In the genomic region with DNA sequence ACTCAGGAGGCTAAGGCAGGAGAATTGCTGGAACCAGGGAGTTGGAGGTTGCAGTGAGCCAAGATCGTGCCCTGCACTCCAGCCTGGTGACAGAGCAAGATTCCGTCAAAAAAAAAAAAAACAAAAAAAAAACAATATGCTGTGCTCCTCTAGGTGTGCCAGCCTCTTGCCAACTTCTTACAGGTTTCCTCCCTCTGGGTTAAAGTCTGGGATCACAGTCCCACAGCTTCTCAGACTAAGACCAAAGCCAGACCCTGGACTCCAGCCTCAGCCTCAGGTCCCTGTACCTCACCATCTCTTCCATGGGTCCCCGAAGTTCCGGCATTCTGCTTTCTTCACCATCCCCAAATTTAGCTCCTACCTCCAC, we compare ENCODE assay signal across 21 cellular contexts.
DNase-seq lines count a peak whose midpoint lies in the region; ATAC-seq, FAIRE-seq and TF ChIP-seq lines count a peak whose summit lies in the region.
"Had no signal": no experiment of that assay in that cellular context is flagged by ENCODE, and none has a peak within 500 bp of the region (broad histone marks: within the 10 kb centered on the region; RNA-seq: fewer than 3 reads in every experiment).

No MANE protein-coding gene starts in this region.

- DNase-seq in A549 (ENCODE audit: low read depth in 1 of 2, low spot score in 1 of 2) (no peak), GM12865 (ENCODE audit: low read depth) (no peak), SJCRH30 (no peak), neural crest cell (ENCODE audit: low read depth, low spot score) (no peak), NCI-H1436 treated with DMSO at 0.1 percent for 48 hours (lab: John Stamatoyannopoulos, UW) (no peak), T1000 (lab: John Stamatoyannopoulos, UW) (no peak)
- no peak for DNase-seq in activated T-cell treated with anti-CD3 and anti-CD28 coated beads, Interleukin-2, amount 50 U/mL, for 48 hours
- DNase-seq: cortex of kidney, MG63, NCI-H1694 had no signal

- TF ChIP-seq RAD21 in A549 (conservative IDR thresholded peaks at IDR 0.05 in 1 of 2, IDR thresholded peaks at IDR 0.05 in 1 of 2) = no peak

- H3K9me3 ChIP-seq in A549 (peaks cover 10% of the 10 kb centered on the region; the same call in 1 of the 3 replicates), SJCRH30 (replicated peaks) (peaks cover 5% of the 10 kb centered on the region; the same call in 1 of the 2 replicates)
- H3K9me3 ChIP-seq: ascending aorta, MG63 had no signal

- H3K27me3 ChIP-seq in SJCRH30 = no peaks in the 10 kb centered on the region
- H3K27me3 ChIP-seq: ascending aorta, MG63, sigmoid colon had no signal

- peak overlapping the region; percentile 61 for H3K4me2 ChIP-seq in A549

- H3K4me1 ChIP-seq in A549 (no peaks in the 10 kb centered on the region; the same call in 2 of the 3 replicates), SJCRH30 (peaks cover 21% of the 10 kb centered on the region)
- H3K4me1 ChIP-seq: ascending aorta, parathyroid adenoma had no signal

- H3K9me3 Mint-ChIP-seq in neural crest cell = peaks cover 2% of the 10 kb centered on the region
- H3K9me3 Mint-ChIP-seq: natural killer cell treated with Interleukin-12 subunit alpha and Interleukin-12 subunit beta and Interleukin-15 and Interleukin-18, amount 100 ng/mL, for 72 hours; T-helper 2 cell treated with Interferon-gamma antibody and Interleukin-4, amounts not matched to agents 5 μg/mL and 100 μg/mL, for 36 hours had no signal

- no peak for TF ChIP-seq CTCF in A549 (IDR thresholded peaks at IDR 0.05)
- TF ChIP-seq CTCF in GM12865 (IDR thresholded peaks at IDR 0.05; ENCODE audit: insufficient read depth, low read depth, low read length, missing control alignments) = no peak
- TF ChIP-seq CTCF in neural crest cell (conservative IDR thresholded peaks at IDR 0.05) = no peak

- H3K27me3 Mint-ChIP-seq in neural crest cell (ENCODE audit: low read depth) = no peaks in the 10 kb centered on the region

- WGBS in A549 (ENCODE audit: missing lambda C conversion rate) = 39% methylated on average over 4 of the region's 4 CpGs

- H3K4me3 ChIP-seq in A549 = no peak overlapping the region
- H3K4me3 ChIP-seq in GM12865 (ENCODE audit: low read depth, low read length) = peak overlapping the region; percentile 47
- H3K4me3 ChIP-seq in SJCRH30 = peak overlapping the region; percentile 25
- H3K4me3 ChIP-seq: ascending aorta, MG63, sigmoid colon had no signal

- no peak for FAIRE-seq in A549 (lab: Jason Lieb, UNC)
- FAIRE-seq: endothelial cell of umbilical vein, keratinocyte had no signal

- no peak for TF ChIP-seq POLR2A in A549 (IDR thresholded peaks at IDR 0.05; ENCODE audit: low read length)

- no peaks in the 10 kb centered on the region for H3K36me3 ChIP-seq in SJCRH30
- H3K36me3 ChIP-seq: ascending aorta, MG63, sigmoid colon, WERI-Rb-1 had no signal

- no peak overlapping the region for H3K4me3 Mint-ChIP-seq in neural crest cell
- H3K4me3 Mint-ChIP-seq: activated naive CD4-positive, alpha-beta T cell treated with anti-CD3 and anti-CD28 coated beads, Interleukin-2, amount 50 U/mL, for 24 hours; natural killer cell treated with Interleukin-12 subunit alpha and Interleukin-12 subunit beta and Interleukin-15 and Interleukin-18, amount 100 ng/mL, for 72 hours; T-helper 2 cell treated with Interferon-gamma antibody and Interleukin-4, amounts not matched to agents 5 μg/mL and 100 μg/mL, for 36 hours had no signal

- H3K4me1 Mint-ChIP-seq in neural crest cell = peaks cover 16% of the 10 kb centered on the region

- peak in 1 of 2 experiments; percentile 23; a peak in 3 of 6 replicates for ATAC-seq in A549
- no peak for ATAC-seq in GM18502 (IDR thresholded peaks at IDR 0.05; ENCODE audit: poor library complexity, unreplicated experiment)

- H3K27ac ChIP-seq in A549 (no peak overlapping the region), SJCRH30 (peak overlapping the region; percentile 30)
- H3K27ac ChIP-seq: ascending aorta, parathyroid adenoma, sigmoid colon, WERI-Rb-1 had no signal

- no peaks in the 10 kb centered on the region for H3K36me3 Mint-ChIP-seq in neural crest cell (ENCODE audit: low read depth)
- H3K36me3 Mint-ChIP-seq: IgD-negative memory B cell had no signal

- POLR2A ChIA-PET in A549 (lab: Yijun Ruan, JAX) = no interaction called here

- CTCF ChIA-PET in A549 (lab: Yijun Ruan, JAX) = interaction anchor here (0.6 to 2.0 kb wide), 10 partner anchors 13 to 716 kb away, joined by 3 to 5 read pairs (median 3); no protein-coding TSS in a partner anchor

- TF ChIP-seq EP300 in A549 (IDR thresholded peaks at IDR 0.05) = no peak

- peak overlapping the region; percentile 40 for H3K27ac Mint-ChIP-seq in neural crest cell (ENCODE audit: unreplicated experiment)
- H3K27ac Mint-ChIP-seq: activated naive CD4-positive, alpha-beta T cell treated with anti-CD3 and anti-CD28 coated beads, Interleukin-2, amount 50 U/mL, for 24 hours; natural killer cell treated with Interleukin-12 subunit alpha and Interleukin-12 subunit beta and Interleukin-15 and Interleukin-18, amount 100 ng/mL, for 72 hours; T-helper 2 cell treated with Interferon-gamma antibody and Interleukin-4, amounts not matched to agents 5 μg/mL and 100 μg/mL, for 36 hours had no signal

TF ChIP-seq in A549, 52 proteins besides CTCF, POLR2A, EP300 and RAD21:
- TF ChIP-seq MAFK (IDR thresholded peaks at IDR 0.05; ENCODE audit: partially characterized antibody) = no peak
- TF ChIP-seq ZNF302 (CRISPR knock-in tag; IDR thresholded peaks at IDR 0.05) = no peak
- no peak for TF ChIP-seq KDM5A (IDR thresholded peaks at IDR 0.05)
- no peak for TF ChIP-seq TP53 (CRISPR knock-in tag; IDR thresholded peaks at IDR 0.05)
